In the genomic region with DNA sequence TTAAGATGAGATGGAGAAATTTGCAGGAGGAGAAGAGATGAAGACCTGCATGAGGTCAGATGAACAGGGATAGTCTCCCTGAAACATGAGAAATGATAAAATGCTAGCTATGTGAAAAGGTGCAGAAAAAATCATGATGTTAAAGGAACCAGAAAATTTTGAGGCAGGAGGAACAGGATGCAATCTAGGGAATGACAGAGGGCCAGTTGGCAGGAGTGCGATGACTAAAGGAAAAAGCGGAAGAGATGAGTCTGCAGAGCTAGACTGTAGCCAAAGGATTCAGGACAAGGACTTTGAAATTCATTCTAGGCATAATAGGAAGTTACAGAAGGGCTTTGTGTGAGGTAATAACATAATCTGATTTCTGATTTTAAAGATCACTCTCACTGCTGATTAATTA, we compare ENCODE assay signal across 25 cellular contexts.
A peak's percentile ranks its signal among the peaks of the same experiment; 100 is the strongest.
DNase-seq lines count a peak whose midpoint lies in the region; ATAC-seq and TF ChIP-seq lines count a peak whose summit lies in the region.
"Had no signal": no experiment of that assay in that cellular context is flagged by ENCODE, and none has a peak within 500 bp of the region (broad histone marks: within the 10 kb centered on the region; RNA-seq: fewer than 3 reads in every experiment).

No MANE protein-coding gene starts in this region.

- no peak overlapping the region for H3K4me3 Mint-ChIP-seq in neural crest cell
- H3K4me3 Mint-ChIP-seq in CD4-positive, alpha-beta T cell = no peak overlapping the region
- H3K4me3 Mint-ChIP-seq: activated B cell treated with CpG ODN at 0.5 μM for 24 hours; dendritic cell treated with granulocyte-macrophage colony-stimulating factor and Interleukin-4, amounts not matched to agents 40 ng/mL and 50 ng/mL, for 4 days; stimulated activated effector memory CD8-positive, alpha-beta T cell treated with anti-CD3 and anti-CD28 coated beads, Interleukin-12 subunit alpha, Interleukin-12 subunit beta, amount 100 ng/mL, for 72 hours had no signal

- TF ChIP-seq POLR2A in upper lobe of left lung (IDR thresholded peaks at IDR 0.05) = no peak

- no peak for TF ChIP-seq EP300 in upper lobe of left lung (IDR thresholded peaks at IDR 0.05)

- DNase-seq in EL (peak; percentile 34), NCI-H226 (peak; percentile 5), cardiac fibroblast (ENCODE audit: low read depth in 2 of 2) (peak; percentile 40 to 71), neural crest cell (ENCODE audit: low read depth, low spot score) (no peak), upper lobe of left lung (no peak), hippocampal formation (lab: John Stamatoyannopoulos, UW) (no peak)
- no peak for DNase-seq in CD4-positive, alpha-beta T cell
- DNase-seq: activated B cell treated with CpG ODN at 0.5 μM for 24 hours; activated CD4-positive, alpha-beta T cell treated with anti-CD3 and anti-CD28 coated beads, Interleukin-2, amount 50 U/mL, for 4 hours; activated CD8-positive, alpha-beta memory T cell treated with anti-CD3 and anti-CD28 coated beads, Interleukin-2, amount 50 U/mL, for 48 hours; activated gamma-delta T cell treated with Interleukin-2 at 50 U/mL for 16 hours; adrenal gland; DMS53; mammary epithelial cell; NCI-H1417; NCI-H2081 treated with DMSO at 0.1 percent for 48 hours; stimulated activated CD4-positive, alpha-beta T cell treated with anti-CD3 and anti-CD28 coated beads, Interleukin-2, amount 100 ng/mL, for 24 hours; testis had no signal

- no peaks in the 10 kb centered on the region for H3K36me3 Mint-ChIP-seq in neural crest cell (ENCODE audit: low read depth)
- H3K36me3 Mint-ChIP-seq in CD4-positive, alpha-beta T cell (ENCODE audit: low read depth) = no peaks in the 10 kb centered on the region
- H3K36me3 Mint-ChIP-seq: stimulated activated effector memory CD8-positive, alpha-beta T cell treated with anti-CD3 and anti-CD28 coated beads, Interleukin-12 subunit alpha, Interleukin-12 subunit beta, amount 100 ng/mL, for 72 hours had no signal

- 69 to 73% methylated on average over 2 of the region's 2 CpGs for whole genome bisulfite sequencing in upper lobe of left lung, 2 donors

- ATAC-seq in GM19035 (IDR thresholded peaks at IDR 0.05; ENCODE audit: unreplicated experiment) (no peak), upper lobe of left lung (ENCODE audit: low FRiP score in 2 of 2) (no peak)
- no peak for ATAC-seq in CD4-positive, alpha-beta T cell (ENCODE audit: poor library complexity)
- ATAC-seq: stimulated activated effector memory CD8-positive, alpha-beta T cell treated with anti-CD3 and anti-CD28 coated beads, Interleukin-12 subunit alpha, Interleukin-12 subunit beta, amount 100 ng/mL, for 72 hours had no signal

- no peaks in the 10 kb centered on the region for H3K9me3 ChIP-seq in CD4-positive, alpha-beta T cell (ENCODE audit: control insufficient read depth, low read length)
- no peaks in the 10 kb centered on the region for H3K9me3 ChIP-seq in upper lobe of left lung
- H3K9me3 ChIP-seq: adrenal gland, breast epithelium, neutrophil, testis had no signal

- H3K4me3 ChIP-seq in cardiac fibroblast (replicated peaks in 1 of 2; ENCODE audit: low read depth in 2 of 2, low read length in 2 of 2) (no peak overlapping the region), upper lobe of left lung (no peak overlapping the region)
- H3K4me3 ChIP-seq: adrenal gland, breast epithelium, skin epidermis, testis had no signal

- H3K27me3 ChIP-seq in CD4-positive, alpha-beta T cell (ENCODE audit: control insufficient read depth, insufficient read depth, low read length) = no peaks in the 10 kb centered on the region
- H3K27me3 ChIP-seq in upper lobe of left lung = no peaks in the 10 kb centered on the region
- H3K27me3 ChIP-seq: adrenal gland, breast epithelium, neutrophil, testis had no signal

- POLR2A ChIA-PET in CD4-positive, alpha-beta T cell (lab: Charles Lee) = no interaction called here

- TF ChIP-seq CTCF in cardiac fibroblast (IDR thresholded peaks at IDR 0.05; ENCODE audit: low read depth, low read length) = no peak
- no peak for TF ChIP-seq CTCF in neural crest cell (conservative IDR thresholded peaks at IDR 0.05)
- no peak for TF ChIP-seq CTCF in CD4-positive, alpha-beta T cell (IDR thresholded peaks at IDR 0.05)
- TF ChIP-seq CTCF in upper lobe of left lung (IDR thresholded peaks at IDR 0.05) = no peak

- no peaks in the 10 kb centered on the region for H3K9me3 Mint-ChIP-seq in neural crest cell
- H3K9me3 Mint-ChIP-seq in CD4-positive, alpha-beta T cell = peaks cover 7% of the 10 kb centered on the region
- H3K9me3 Mint-ChIP-seq: dendritic cell treated with granulocyte-macrophage colony-stimulating factor and Interleukin-4, amounts not matched to agents 40 ng/mL and 50 ng/mL, for 4 days had no signal

- H3K27ac ChIP-seq in CD4-positive, alpha-beta T cell (ENCODE audit: low read depth, low read length) = no peak overlapping the region
- H3K27ac ChIP-seq in upper lobe of left lung = no peak overlapping the region
- H3K27ac ChIP-seq: adrenal gland, breast epithelium, neutrophil, RWPE1, skin epidermis, testis had no signal

- intact Hi-C loops in CD4-positive, alpha-beta T cell (cut with DNase I, micrococcal nuclease) = no loop called here

- H3K4me1 ChIP-seq in upper lobe of left lung = no peaks in the 10 kb centered on the region
- H3K4me1 ChIP-seq: adrenal gland, breast epithelium, testis had no signal

- no peaks in the 10 kb centered on the region for H3K27me3 Mint-ChIP-seq in neural crest cell (ENCODE audit: low read depth)
- H3K27me3 Mint-ChIP-seq in CD4-positive, alpha-beta T cell = no peaks in the 10 kb centered on the region
- H3K27me3 Mint-ChIP-seq: activated B cell treated with CpG ODN at 0.5 μM for 24 hours; dendritic cell treated with granulocyte-macrophage colony-stimulating factor and Interleukin-4, amounts not matched to agents 40 ng/mL and 50 ng/mL, for 4 days had no signal

- CTCF ChIA-PET in CD4-positive, alpha-beta T cell (lab: Charles Lee) = no interaction called here

- peak overlapping the region; percentile 70 for H3K27ac Mint-ChIP-seq in neural crest cell (ENCODE audit: unreplicated experiment)
- H3K27ac Mint-ChIP-seq in CD4-positive, alpha-beta T cell = no peak overlapping the region
- H3K27ac Mint-ChIP-seq: activated B cell treated with CpG ODN at 0.5 μM for 24 hours; dendritic cell treated with granulocyte-macrophage colony-stimulating factor and Interleukin-4, amounts not matched to agents 40 ng/mL and 50 ng/mL, for 4 days; stimulated activated effector memory CD8-positive, alpha-beta T cell treated with anti-CD3 and anti-CD28 coated beads, Interleukin-12 subunit alpha, Interleukin-12 subunit beta, amount 100 ng/mL, for 72 hours had no signal

- H3K4me1 Mint-ChIP-seq in neural crest cell = no peaks in the 10 kb centered on the region
- no peaks in the 10 kb centered on the region for H3K4me1 Mint-ChIP-seq in CD4-positive, alpha-beta T cell (ENCODE audit: low read depth)
- H3K4me1 Mint-ChIP-seq: activated B cell treated with CpG ODN at 0.5 μM for 24 hours; stimulated activated effector memory CD8-positive, alpha-beta T cell treated with anti-CD3 and anti-CD28 coated beads, Interleukin-12 subunit alpha, Interleukin-12 subunit beta, amount 100 ng/mL, for 72 hours had no signal

- H3K36me3 ChIP-seq in upper lobe of left lung = no peaks in the 10 kb centered on the region
- H3K36me3 ChIP-seq: adrenal gland, breast epithelium, neutrophil had no signal

Comparison
In these comparisons a context has a peak if more than half of its experiments do, and no peak if none do; other contexts are left out.
1. DNase-seq: peak in EL (single experiment), NCI-H226 (single experiment) and cardiac fibroblast (2 of 2); none in neural crest cell (single experiment), CD4-positive, alpha-beta T cell (0 of 10), upper lobe of left lung (0 of 2) and hippocampal formation (0 of 2).